In the genomic region with DNA sequence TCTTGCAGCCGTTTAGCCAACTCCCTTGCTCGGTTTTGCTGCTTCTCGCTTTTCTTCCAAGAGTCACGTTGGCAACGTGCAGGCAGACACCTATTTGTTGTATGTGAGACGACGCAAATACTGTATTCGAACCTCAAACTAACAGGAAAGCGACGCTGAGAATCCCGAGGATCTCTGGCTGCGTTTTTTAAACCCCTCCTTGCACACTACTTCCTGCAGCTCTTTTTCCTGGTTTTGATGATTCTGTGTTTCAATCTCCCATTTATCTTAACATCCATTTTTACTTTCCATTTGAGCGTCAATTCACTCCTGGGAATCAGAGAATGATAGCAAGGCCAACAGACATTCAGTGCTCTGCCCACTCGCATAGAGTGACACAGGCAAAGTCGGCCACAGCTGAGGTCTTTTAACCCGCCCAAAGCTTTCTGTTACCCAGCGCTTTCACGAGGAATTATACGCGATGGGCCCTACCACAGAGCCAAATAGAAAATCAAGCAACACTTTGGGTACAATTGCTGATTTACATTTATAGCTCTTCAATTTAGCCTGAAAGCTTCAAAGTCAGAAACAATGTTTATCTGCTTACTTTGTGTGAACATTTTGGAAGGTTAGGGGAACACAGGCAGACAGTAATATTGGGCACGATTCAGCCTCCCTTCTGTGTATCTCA, we compare ENCODE assay signal across 8 cellular contexts. TPM values are rescaled to one million over a fixed set of nuclear protein-coding genes. Genes with fewer than 3 reads are reported as not detected.
DNase-seq lines count a peak whose midpoint lies in the region; ATAC-seq and TF ChIP-seq lines count a peak whose summit lies in the region.

No MANE protein-coding gene starts in this region.

- 53 to 54% methylated on average over 21 of the region's 21 CpGs for WGBS in upper lobe of left lung, 2 donors

- intact Hi-C loops in left ventricle myocardium inferior (cut with micrococcal nuclease) = no loop called here
- intact Hi-C loops in left cardiac atrium (cut with DNase I) = no loop called here

- H3K27me3 Mint-ChIP-seq in brain = peaks cover 19% of the 10 kb centered on the region

- TF ChIP-seq CTCF in left ventricle myocardium inferior (IDR thresholded peaks at IDR 0.05; ENCODE audit: borderline replicate concordance) (no peak), brain (conservative IDR thresholded peaks at IDR 0.05) (no peak), upper lobe of left lung (IDR thresholded peaks at IDR 0.05) (no peak)

- no peaks in the 10 kb centered on the region for H3K36me3 Mint-ChIP-seq in brain

- peaks cover 0 to 2% (median 0%) of the 10 kb centered on the region in 5 experiments for H3K9me3 Mint-ChIP-seq in brain

- ATAC-seq in left cardiac atrium (no peak), upper lobe of left lung (ENCODE audit: low FRiP score in 2 of 2) (no peak), HG02763 (IDR thresholded peaks at IDR 0.05; ENCODE audit: unreplicated experiment) (no peak), left lobe of liver (no peak)

- H3K4me3 ChIP-seq in left ventricle myocardium inferior (peak overlapping the region; percentile 17), mucosa of rectum (ENCODE audit: low read length in 2 of 2) (peak overlapping the region; percentile 67 to 74), upper lobe of left lung (peak overlapping the region in 2 of 4 donors; percentile 3 to 98)

- H3K27ac Mint-ChIP-seq in brain = peak overlapping the region; percentile 22 to 95 (median 85)

- H3K36me3 ChIP-seq in left ventricle myocardium inferior (peaks cover 17% of the 10 kb centered on the region), mucosa of rectum (ENCODE audit: control insufficient read depth in 2 of 2, insufficient read depth in 2 of 2, low read length in 2 of 2) (peaks cover 7 to 10% of the 10 kb centered on the region in 2 donors), upper lobe of left lung (peaks cover 0 to 19% (median 1%) of the 10 kb centered on the region in 4 donors)

- DNase-seq in left ventricle myocardium inferior (no peak), left cardiac atrium (no peak), upper lobe of left lung (no peak), NCI-H1092 treated with DMSO at 0.1 percent for 48 hours (lab: John Stamatoyannopoulos, UW) (no peak), left lobe of liver (ENCODE audit: low spot score) (no peak)

- H3K9me3 ChIP-seq in left ventricle myocardium inferior (replicated peaks) = no peaks in the 10 kb centered on the region
- H3K9me3 ChIP-seq in mucosa of rectum (ENCODE audit: control insufficient read depth in 2 of 2, low read length in 2 of 2) = no peaks in the 10 kb centered on the region
- H3K9me3 ChIP-seq in upper lobe of left lung = no peaks in the 10 kb centered on the region

- H3K4me1 ChIP-seq in left ventricle myocardium inferior = peaks cover 46% of the 10 kb centered on the region
- H3K4me1 ChIP-seq in mucosa of rectum (ENCODE audit: control insufficient read depth in 2 of 2, insufficient read depth in 2 of 2, low read length in 2 of 2) = peaks cover 51% of the 10 kb centered on the region in 2 donors
- H3K4me1 ChIP-seq in upper lobe of left lung = peaks cover 25 to 35% (median 29%) of the 10 kb centered on the region in 4 donors

- no peaks in the 10 kb centered on the region for H3K27me3 ChIP-seq in left ventricle myocardium inferior (ENCODE audit: low read depth)
- H3K27me3 ChIP-seq in mucosa of rectum (ENCODE audit: control insufficient read depth in 2 of 2, insufficient read depth in 2 of 2, low read length in 2 of 2) = no peaks in the 10 kb centered on the region
- H3K27me3 ChIP-seq in upper lobe of left lung = no peaks in the 10 kb centered on the region

- peaks cover 70% of the 10 kb centered on the region for H3K4me1 Mint-ChIP-seq in brain

- H3K27ac ChIP-seq in left ventricle myocardium inferior (replicated peaks) (peak overlapping the region; percentile 99), mucosa of rectum (ENCODE audit: low read depth in 2 of 2, low read length in 2 of 2) (peak overlapping the region; percentile 99), upper lobe of left lung (peak overlapping the region; percentile 26 to 100 (median 99))

- peak overlapping the region; percentile 84 to 98 for H3K9ac ChIP-seq in mucosa of rectum (ENCODE audit: low read depth in 1 of 2, low read length in 2 of 2)

- H3K4me3 Mint-ChIP-seq in brain = peak overlapping the region; percentile 29 to 86 (median 73)

- no peak for TF ChIP-seq POLR2A in upper lobe of left lung (IDR thresholded peaks at IDR 0.05)

- no peak for TF ChIP-seq EP300 in upper lobe of left lung (IDR thresholded peaks at IDR 0.05)

RNA-seq across cellular contexts. Expression of gene ANXA2, which starts 1.6 kb away (rescaled TPM):
- total RNA-seq in left ventricle myocardium inferior (123 TPM), left cardiac atrium (100 to 1,000 TPM; 337 to 435 TPM), upper lobe of left lung (1,000 to 10,000 TPM in 4 of 6 donors, 100 to 1,000 TPM in 2; 394 to 1,774 (median 1,094) TPM), left lobe of liver (61.3 TPM)
- polyA plus RNA-seq in brain (ENCODE audit: insufficient read depth, low read depth, low replicate concordance) = 439 TPM
